Comparison of ENCODE assay signal across 2 cellular contexts in the genomic region with DNA sequence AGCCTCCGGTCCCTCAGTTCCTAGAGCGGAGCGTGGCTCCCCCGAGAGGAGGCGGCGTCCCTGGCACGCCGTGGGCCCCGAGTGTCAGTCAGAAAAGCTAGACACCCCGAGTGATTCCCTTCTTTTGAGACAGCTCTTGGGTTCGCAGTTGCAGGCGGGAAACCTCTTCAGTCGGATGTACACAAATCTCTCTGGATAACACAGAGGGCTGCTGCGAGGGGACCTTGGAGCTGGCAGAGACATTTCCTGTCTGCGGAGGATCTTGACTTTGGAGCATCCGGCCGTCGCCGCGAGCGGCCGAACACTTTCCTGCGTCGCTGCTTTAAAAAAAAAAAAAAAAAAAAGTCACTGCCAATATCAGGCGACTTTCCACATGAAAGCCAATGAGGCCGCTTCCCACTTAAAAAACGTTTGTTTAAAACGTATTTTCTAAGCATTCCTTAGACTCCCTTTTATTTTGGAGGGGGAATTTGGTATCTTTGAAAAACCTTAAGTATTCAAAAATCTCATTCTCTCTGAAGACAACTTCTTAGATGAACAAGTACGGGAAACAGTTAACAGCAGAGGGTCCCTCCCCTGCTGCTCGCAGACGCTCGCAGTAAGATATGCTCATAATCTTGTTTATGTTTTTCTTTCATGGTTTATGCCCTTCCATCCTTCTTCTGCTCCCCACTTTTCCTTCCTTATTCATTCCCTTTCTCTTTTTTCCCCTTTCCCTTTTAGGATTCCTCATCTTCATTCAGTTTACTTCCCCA.
TF ChIP-seq lines count a peak whose summit lies in the region.

No MANE protein-coding gene starts in this region.

TF ChIP-seq in WTC11, 78 proteins besides CTCF, POLR2A, EP300 and RAD21 (continued from another document):
- TF ChIP-seq, protein P1, sequence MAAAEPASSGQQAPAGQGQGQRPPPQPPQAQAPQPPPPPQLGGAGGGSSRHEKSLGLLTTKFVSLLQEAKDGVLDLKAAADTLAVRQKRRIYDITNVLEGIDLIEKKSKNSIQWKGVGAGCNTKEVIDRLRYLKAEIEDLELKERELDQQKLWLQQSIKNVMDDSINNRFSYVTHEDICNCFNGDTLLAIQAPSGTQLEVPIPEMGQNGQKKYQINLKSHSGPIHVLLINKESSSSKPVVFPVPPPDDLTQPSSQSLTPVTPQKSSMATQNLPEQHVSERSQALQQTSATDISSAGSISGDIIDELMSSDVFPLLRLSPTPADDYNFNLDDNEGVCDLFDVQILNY (CRISPR knock-in tag; IDR thresholded peaks at IDR 0.05), result peak; percentile 46; the same call in 1 of the 2 replicates
- TF ChIP-seq TP53 (CRISPR knock-in tag; IDR thresholded peaks at IDR 0.05), result no peak
- TF ChIP-seq, protein P2, sequence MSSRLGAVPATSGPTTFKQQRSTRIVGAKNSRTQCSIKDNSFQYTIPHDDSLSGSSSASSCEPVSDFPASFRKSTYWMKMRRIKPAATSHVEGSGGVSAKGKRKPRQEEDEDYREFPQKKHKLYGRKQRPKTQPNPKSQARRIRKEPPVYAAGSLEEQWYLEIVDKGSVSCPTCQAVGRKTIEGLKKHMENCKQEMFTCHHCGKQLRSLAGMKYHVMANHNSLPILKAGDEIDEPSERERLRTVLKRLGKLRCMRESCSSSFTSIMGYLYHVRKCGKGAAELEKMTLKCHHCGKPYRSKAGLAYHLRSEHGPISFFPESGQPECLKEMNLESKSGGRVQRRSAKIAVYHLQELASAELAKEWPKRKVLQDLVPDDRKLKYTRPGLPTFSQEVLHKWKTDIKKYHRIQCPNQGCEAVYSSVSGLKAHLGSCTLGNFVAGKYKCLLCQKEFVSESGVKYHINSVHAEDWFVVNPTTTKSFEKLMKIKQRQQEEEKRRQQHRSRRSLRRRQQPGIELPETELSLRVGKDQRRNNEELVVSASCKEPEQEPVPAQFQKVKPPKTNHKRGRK (CRISPR knock-in tag; IDR thresholded peaks at IDR 0.05; ENCODE audit: borderline replicate concordance), result 0 out of 2 replicates have a peak, but pooled peaks have one; percentile 74

TF ChIP-seq in neural cell, 6 proteins besides CTCF, POLR2A, EP300 and RAD21 (continued from another document):
- TF ChIP-seq, protein P3, sequence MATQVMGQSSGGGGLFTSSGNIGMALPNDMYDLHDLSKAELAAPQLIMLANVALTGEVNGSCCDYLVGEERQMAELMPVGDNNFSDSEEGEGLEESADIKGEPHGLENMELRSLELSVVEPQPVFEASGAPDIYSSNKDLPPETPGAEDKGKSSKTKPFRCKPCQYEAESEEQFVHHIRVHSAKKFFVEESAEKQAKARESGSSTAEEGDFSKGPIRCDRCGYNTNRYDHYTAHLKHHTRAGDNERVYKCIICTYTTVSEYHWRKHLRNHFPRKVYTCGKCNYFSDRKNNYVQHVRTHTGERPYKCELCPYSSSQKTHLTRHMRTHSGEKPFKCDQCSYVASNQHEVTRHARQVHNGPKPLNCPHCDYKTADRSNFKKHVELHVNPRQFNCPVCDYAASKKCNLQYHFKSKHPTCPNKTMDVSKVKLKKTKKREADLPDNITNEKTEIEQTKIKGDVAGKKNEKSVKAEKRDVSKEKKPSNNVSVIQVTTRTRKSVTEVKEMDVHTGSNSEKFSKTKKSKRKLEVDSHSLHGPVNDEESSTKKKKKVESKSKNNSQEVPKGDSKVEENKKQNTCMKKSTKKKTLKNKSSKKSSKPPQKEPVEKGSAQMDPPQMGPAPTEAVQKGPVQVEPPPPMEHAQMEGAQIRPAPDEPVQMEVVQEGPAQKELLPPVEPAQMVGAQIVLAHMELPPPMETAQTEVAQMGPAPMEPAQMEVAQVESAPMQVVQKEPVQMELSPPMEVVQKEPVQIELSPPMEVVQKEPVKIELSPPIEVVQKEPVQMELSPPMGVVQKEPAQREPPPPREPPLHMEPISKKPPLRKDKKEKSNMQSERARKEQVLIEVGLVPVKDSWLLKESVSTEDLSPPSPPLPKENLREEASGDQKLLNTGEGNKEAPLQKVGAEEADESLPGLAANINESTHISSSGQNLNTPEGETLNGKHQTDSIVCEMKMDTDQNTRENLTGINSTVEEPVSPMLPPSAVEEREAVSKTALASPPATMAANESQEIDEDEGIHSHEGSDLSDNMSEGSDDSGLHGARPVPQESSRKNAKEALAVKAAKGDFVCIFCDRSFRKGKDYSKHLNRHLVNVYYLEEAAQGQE (IDR thresholded peaks at IDR 0.05; ENCODE audit: borderline replicate concordance), result no peak
- no peak for TF ChIP-seq SMC3 (conservative IDR thresholded peaks at IDR 0.05; ENCODE audit: poor library complexity)
- TF ChIP-seq EZH2 (IDR thresholded peaks at IDR 0.05; ENCODE audit: borderline replicate concordance, insufficient read depth, low read length, poor library complexity, severe bottlenecking), result no peak
